ENCODE assay signal across 27 cellular contexts in the genomic region with DNA sequence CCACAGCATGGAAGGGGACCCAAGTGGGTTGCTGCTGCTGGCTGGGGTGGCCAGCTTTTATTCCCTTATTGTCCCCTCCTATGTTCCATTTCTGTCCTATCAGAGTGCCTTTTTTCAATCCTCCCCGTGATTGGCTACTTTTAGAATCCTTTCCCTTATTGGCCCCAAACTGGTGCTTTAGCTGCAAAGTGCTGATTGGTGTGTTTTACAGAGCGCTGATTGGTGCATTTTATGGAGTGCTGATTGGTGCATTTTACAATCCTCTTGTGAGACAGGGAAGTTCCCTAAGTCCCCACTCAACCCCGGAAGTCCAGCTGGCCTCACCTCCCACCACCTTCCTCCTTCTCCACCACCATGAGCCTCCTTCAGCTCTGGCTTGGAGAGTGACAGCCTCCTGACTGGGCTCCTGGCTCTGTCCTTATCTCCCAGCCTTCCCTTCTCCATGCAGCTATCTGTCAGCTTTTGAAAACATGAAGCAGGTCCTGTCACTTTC.
"Had no signal": no experiment of that assay in that cellular context is flagged by ENCODE, and none has a peak within 500 bp of the region (broad histone marks: within the 10 kb centered on the region; RNA-seq: fewer than 3 reads in every experiment).

No MANE protein-coding gene starts in this region.

- H3K36me3 ChIP-seq: brain microvascular endothelial cell, gastrocnemius medialis, spleen, suprapubic skin, tibial artery had no signal

- H3K27ac Mint-ChIP-seq: activated CD8-positive, alpha-beta memory T cell treated with anti-CD3 and anti-CD28 coated beads, Interleukin-2, amount 10 ng/mL, durations not matched to agents 7 days and 5 days; activated CD8-positive, alpha-beta T cell treated with anti-CD3 and anti-CD28 coated beads, Interleukin-2, amount 10 ng/mL, durations not matched to agents 7 days and 5 days; activated naive CD4-positive, alpha-beta T cell treated with anti-CD3 and anti-CD28 coated beads, Interleukin-2, amount 10 ng/mL, durations not matched to agents 7 days and 5 days; activated T-helper 2 cell treated with anti-CD3 and anti-CD28 coated beads, Interferon-gamma antibody, Interleukin-2, Interleukin-4, amounts not matched to agents 10 μg/mL and 5 μg/mL and 100 μg/mL, durations not matched to agents 14 hours and 24 hours and 36 hours; effector memory CD8-positive, alpha-beta T cell; T-helper 1 cell treated with Interleukin-12 subunit alpha and Interleukin-12 subunit beta and Interleukin-4 antibody, amounts not matched to agents 30 μg/mL and 1 μg/mL, for 36 hours; WTC11 had no signal

- H3K36me3 Mint-ChIP-seq: activated naive CD4-positive, alpha-beta T cell treated with anti-CD3 and anti-CD28 coated beads, Interleukin-2, amount 10 ng/mL, durations not matched to agents 7 days and 5 days; natural killer cell treated with Interleukin-12 subunit alpha and Interleukin-12 subunit beta and Interleukin-15 and Interleukin-18, amount 100 ng/mL, for 72 hours; WTC11 had no signal

- H3K27me3 ChIP-seq: brain microvascular endothelial cell, gastrocnemius medialis, spleen, suprapubic skin, tibial artery had no signal

- DNase-seq: activated CD4-positive, alpha-beta T cell treated with anti-CD3 and anti-CD28 coated beads for 1 hour; activated CD4-positive, alpha-beta T cell treated with anti-CD3 and anti-CD28 coated beads, Interleukin-2, amount 50 U/mL, for 1 hour; activated CD8-positive, alpha-beta memory T cell treated with anti-CD3 and anti-CD28 coated beads, Interleukin-2, amount 10 ng/mL, durations not matched to agents 7 days and 5 days; activated CD8-positive, alpha-beta T cell treated with anti-CD3 and anti-CD28 coated beads, Interleukin-2, amount 10 ng/mL, durations not matched to agents 7 days and 5 days; activated naive CD4-positive, alpha-beta T cell treated with anti-CD3 and anti-CD28 coated beads, Interleukin-2, amount 10 ng/mL, durations not matched to agents 7 days and 5 days; activated T-cell treated with anti-CD3 and anti-CD28 coated beads, Interleukin-2, amount 50 U/mL, for 48 hours; amniotic stem cell; brain microvascular endothelial cell; effector memory CD8-positive, alpha-beta T cell; erythroblast; gastrocnemius medialis; glutamatergic neuron; islet precursor cell; left ventricle myocardium superior; mucosa of descending colon; posterior cingulate gyrus; right cardiac atrium; spleen; stimulated activated naive CD4-positive, alpha-beta T cell; T1000; tibial artery had no signal

- H3K9me3 ChIP-seq: gastrocnemius medialis, mucosa of descending colon, spleen, suprapubic skin, tibial artery had no signal

- H3K27ac ChIP-seq: brain microvascular endothelial cell, coronary artery, gastrocnemius medialis, spleen, suprapubic skin, tibial artery had no signal

- H3K4me3 ChIP-seq: coronary artery, gastrocnemius medialis, mucosa of descending colon, spleen, suprapubic skin, tibial artery had no signal

- H3K4me3 Mint-ChIP-seq: activated CD8-positive, alpha-beta memory T cell treated with anti-CD3 and anti-CD28 coated beads, Interleukin-2, amount 10 ng/mL, durations not matched to agents 7 days and 5 days; activated CD8-positive, alpha-beta T cell treated with anti-CD3 and anti-CD28 coated beads, Interleukin-2, amount 10 ng/mL, durations not matched to agents 7 days and 5 days; activated naive CD4-positive, alpha-beta T cell treated with anti-CD3 and anti-CD28 coated beads, Interleukin-2, amount 10 ng/mL, durations not matched to agents 7 days and 5 days; effector memory CD8-positive, alpha-beta T cell; natural killer cell treated with Interleukin-12 subunit alpha and Interleukin-12 subunit beta and Interleukin-15 and Interleukin-18, amount 100 ng/mL, for 72 hours; T-helper 1 cell treated with Interleukin-12 subunit alpha and Interleukin-12 subunit beta and Interleukin-4 antibody, amounts not matched to agents 30 μg/mL and 1 μg/mL, for 36 hours; WTC11 had no signal

- ATAC-seq: activated CD8-positive, alpha-beta memory T cell treated with anti-CD3 and anti-CD28 coated beads, Interleukin-2, amount 10 ng/mL, durations not matched to agents 7 days and 5 days; activated CD8-positive, alpha-beta T cell treated with anti-CD3 and anti-CD28 coated beads, Interleukin-2, amount 10 ng/mL, durations not matched to agents 7 days and 5 days; effector memory CD8-positive, alpha-beta T cell; gastrocnemius medialis; left ventricle myocardium superior; mucosa of descending colon; natural killer cell treated with Interleukin-12 subunit alpha and Interleukin-12 subunit beta and Interleukin-15 and Interleukin-18, amount 100 ng/mL, for 72 hours; right cardiac atrium; WTC11 had no signal

- H3K27me3 Mint-ChIP-seq: activated CD8-positive, alpha-beta memory T cell treated with anti-CD3 and anti-CD28 coated beads, Interleukin-2, amount 10 ng/mL, durations not matched to agents 7 days and 5 days; effector memory CD8-positive, alpha-beta T cell had no signal

- H3K4me1 Mint-ChIP-seq: WTC11 had no signal

- H3K4me1 ChIP-seq: gastrocnemius medialis had no signal

- H3K9me3 Mint-ChIP-seq: effector memory CD8-positive, alpha-beta T cell; natural killer cell treated with Interleukin-12 subunit alpha and Interleukin-12 subunit beta and Interleukin-15 and Interleukin-18, amount 100 ng/mL, for 72 hours had no signal
